17 cellular contexts compared by ENCODE assay signal in the genomic region with DNA sequence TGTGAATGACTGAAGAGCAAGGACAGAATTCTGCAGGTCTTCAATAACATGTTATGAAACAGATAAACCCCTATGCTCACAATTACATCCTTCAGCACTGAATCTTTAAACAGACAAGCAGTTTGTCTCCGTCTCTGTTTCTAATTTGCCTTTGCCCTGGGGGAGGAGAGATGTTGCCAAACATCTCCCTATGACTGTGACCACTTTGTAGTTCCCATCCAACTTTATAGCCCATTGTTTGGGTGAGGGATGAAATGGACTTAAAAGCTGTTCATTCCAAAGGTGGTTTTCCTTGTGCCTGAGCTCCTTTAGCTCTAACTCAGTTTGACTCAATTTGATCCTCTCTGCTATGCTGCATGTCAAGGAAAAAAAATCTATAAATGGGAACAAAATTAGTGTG. TPM values are rescaled to one million over a fixed set of nuclear protein-coding genes. Genes with fewer than 3 reads are reported as not detected.
DNase-seq lines count a peak whose midpoint lies in the region; ATAC-seq, FAIRE-seq and TF ChIP-seq lines count a peak whose summit lies in the region.
"Had no signal": no experiment of that assay in that cellular context is flagged by ENCODE, and none has a peak within 500 bp of the region (broad histone marks: within the 10 kb centered on the region; RNA-seq: fewer than 3 reads in every experiment).

No MANE protein-coding gene starts in this region.

- intact Hi-C loops in K562 (cut with micrococcal nuclease) (no loop called here), Caco-2 (cut with micrococcal nuclease; ENCODE audit: unreplicated experiment) (no loop called here)

- POLR2A ChIA-PET in K562 (lab: Yijun Ruan, JAX), result no interaction called here
- POLR2A ChIA-PET in Caco-2 (lab: Charles Lee), result no interaction called here

- H3K9me3 Mint-ChIP-seq in GM23338, result peaks cover 2% of the 10 kb centered on the region; the same call in 1 of the 3 replicates
- H3K9me3 Mint-ChIP-seq in Caco-2 (ENCODE audit: unreplicated experiment), result no peaks in the 10 kb centered on the region

- H3K4me1 ChIP-seq in GM23338 (ENCODE audit: insufficient read depth), result peaks cover 8% of the 10 kb centered on the region
- H3K4me1 ChIP-seq in K562 (replicated peaks in 1 of 2; ENCODE audit: control insufficient read depth in 2 of 2, insufficient read depth in 2 of 2, low read length in 2 of 2), result no peaks in the 10 kb centered on the region
- 0 out of 2 replicates have a peak, but pooled peaks cover 4% of the 10 kb centered on the region for H3K4me1 ChIP-seq in Caco-2

- in situ Hi-C loops in K562 (cut with MboI), result no loop called here

- TF ChIP-seq POLR2A in K562 (conservative IDR thresholded peaks at IDR 0.05), result no peak

- no peaks in the 10 kb centered on the region for H3F3A ChIP-seq in GM23338 (replicated peaks; ENCODE audit: low read depth)

- H3K27me3 Mint-ChIP-seq in GM23338 (ENCODE audit: insufficient read depth, low read depth, poor library complexity) (peaks cover 2% of the 10 kb centered on the region), Caco-2 (ENCODE audit: insufficient read depth, unreplicated experiment) (no peaks in the 10 kb centered on the region)

- H3K79me2 ChIP-seq in GM23338 (replicated peaks; ENCODE audit: insufficient read depth) (no peaks in the 10 kb centered on the region), K562 (ENCODE audit: control insufficient read depth, insufficient read depth, low read length) (no peaks in the 10 kb centered on the region)

- 55% methylated on average over 1 of the region's 1 CpG for WGBS in K562 (ENCODE audit: insufficient coverage, low coverage, missing lambda C conversion rate)

- TF ChIP-seq EP300 in K562 (IDR thresholded peaks at IDR 0.05; ENCODE audit: low read length), result no peak

- TF ChIP-seq RAD21 in K562 (CRISPR knock-in tag; conservative IDR thresholded peaks at IDR 0.05 in 1 of 2, IDR thresholded peaks at IDR 0.05 in 1 of 2), result no peak

- BruUV-seq in K562 (replicated peaks; lab: Mats Ljungman, UMichigan) (no TSS peak), Caco-2 (replicated peaks; lab: Mats Ljungman, UMichigan) (no TSS peak)

- H3K27me3 ChIP-seq in GM23338 (ENCODE audit: insufficient read depth), result no peaks in the 10 kb centered on the region
- H3K27me3 ChIP-seq in K562 (ENCODE audit: control insufficient read depth in 2 of 2, insufficient read depth in 2 of 2, low read length in 2 of 2), result no peaks in the 10 kb centered on the region
- no peaks in the 10 kb centered on the region for H3K27me3 ChIP-seq in Caco-2 (replicated peaks; ENCODE audit: control insufficient read depth, insufficient read depth, low read length)
- H3K27me3 ChIP-seq: BLaER1 treated with 17β-estradiol and CSF1 and Interleukin-3, amounts not matched to agents 10 nM and 100 nM; Peyer's patch had no signal

- H3K4me2 ChIP-seq in GM23338 (no peak overlapping the region), K562 (ENCODE audit: insufficient read depth, low read length) (no peak overlapping the region)
- H3K4me2 ChIP-seq: BLaER1 treated with 17β-estradiol and CSF1 and Interleukin-3, amounts not matched to agents 10 nM and 100 nM had no signal

- ATAC-seq in GM23338, result no peak
- no peak for ATAC-seq in K562
- ATAC-seq in GM18909 (IDR thresholded peaks at IDR 0.05; ENCODE audit: poor library complexity, unreplicated experiment), result no peak
- ATAC-seq: HepG2 had no signal

- H3K9me3 ChIP-seq in K562 (replicated peaks; ENCODE audit: control insufficient read depth, insufficient read depth, low read depth, low read length) (peaks cover 7% of the 10 kb centered on the region), Caco-2 (no peaks in the 10 kb centered on the region)
- H3K9me3 ChIP-seq: Peyer's patch had no signal

- H3K27ac ChIP-seq in GM23338 (ENCODE audit: low read depth) (no peak overlapping the region), K562 (ENCODE audit: extremely low read depth, low read depth, low read length) (no peak overlapping the region)
- H3K27ac ChIP-seq: BLaER1 treated with 17β-estradiol and CSF1 and Interleukin-3, amounts not matched to agents 10 nM and 100 nM; Peyer's patch had no signal

- H3K9me2 ChIP-seq in GM23338 (ENCODE audit: insufficient read depth), result no peaks in the 10 kb centered on the region

- H3K4me1 Mint-ChIP-seq in GM23338 (peaks cover 6% of the 10 kb centered on the region), Caco-2 (ENCODE audit: low read depth, unreplicated experiment) (peaks cover 6% of the 10 kb centered on the region)

- H3K36me3 Mint-ChIP-seq in GM23338 (ENCODE audit: low read depth) (peaks cover 2% of the 10 kb centered on the region; the same call in 1 of the 3 replicates), Caco-2 (ENCODE audit: insufficient read depth, unreplicated experiment) (no peaks in the 10 kb centered on the region)

- CTCF ChIA-PET in K562 (lab: Yijun Ruan, JAX; ENCODE audit: low intra/inter-chr PET ratio) (interaction anchor here (0.6 kb wide), 1 partner anchor 27 kb away, joined by 3 read pairs; no protein-coding TSS in a partner anchor), Caco-2 (lab: Charles Lee) (no interaction called here)

- no peak overlapping the region for H3K4me3 Mint-ChIP-seq in GM23338
- H3K4me3 Mint-ChIP-seq in Caco-2 (ENCODE audit: unreplicated experiment), result no peak overlapping the region

- H3K9me1 ChIP-seq in K562 (ENCODE audit: control insufficient read depth, insufficient read depth, low read length), result no peaks in the 10 kb centered on the region

- H3K4me3 ChIP-seq in GM23338 (no peak overlapping the region), K562 (no peak overlapping the region), Caco-2 (ENCODE audit: low read depth, low read length) (no peak overlapping the region)
- H3K4me3 ChIP-seq: BLaER1 treated with 17β-estradiol and CSF1 and Interleukin-3, amounts not matched to agents 10 nM and 100 nM; Peyer's patch had no signal

- no peak for FAIRE-seq in K562 (lab: Jason Lieb, UNC)
- no peak for FAIRE-seq in D721Med (lab: Jason Lieb, UNC)
- FAIRE-seq: G401.6, H54, HepG2 had no signal

- H4K20me1 ChIP-seq in GM23338 (replicated peaks; ENCODE audit: insufficient read depth) (no peaks in the 10 kb centered on the region), K562 (replicated peaks; ENCODE audit: control insufficient read depth, insufficient read depth, low read length) (no peaks in the 10 kb centered on the region)
- H4K20me1 ChIP-seq: BLaER1 treated with 17β-estradiol and CSF1 and Interleukin-3, amounts not matched to agents 10 nM and 100 nM had no signal

- DNase-seq in AG20443 (ENCODE audit: low spot score) (peak; percentile 31), GM23338 (ENCODE audit: low spot score) (no peak), K562 (ENCODE audit: extremely low read depth in 1 of 4, low spot score in 3 of 4) (no peak), foreskin melanocyte (peak; percentile 88), Caco-2 (no peak), D721Med (ENCODE audit: insufficient read length, low spot score) (no peak), HT-29 (ENCODE audit: low spot score) (no peak)
- DNase-seq: NCI-H187 treated with DMSO at 0.1 percent for 48 hours, NCI-H2171, Peyer's patch, SHP77, SW 1271 had no signal

- H3K36me3 ChIP-seq in GM23338 (ENCODE audit: insufficient read depth), result no peaks in the 10 kb centered on the region
- H3K36me3 ChIP-seq in K562 (ENCODE audit: control insufficient read depth, insufficient read depth, low read length), result no peaks in the 10 kb centered on the region
- H3K36me3 ChIP-seq in Caco-2 (ENCODE audit: control insufficient read depth, insufficient read depth, low read length), result no peaks in the 10 kb centered on the region
- H3K36me3 ChIP-seq: Peyer's patch had no signal

- TF ChIP-seq CTCF in GM23338 (conservative IDR thresholded peaks at IDR 0.05; ENCODE audit: low read depth in 2 of 2) (no peak), K562 (IDR thresholded peaks at IDR 0.05 in 2 of 3, conservative IDR thresholded peaks at IDR 0.05 in 1 of 3; ENCODE audit: insufficient read depth in 2 of 3, low read depth in 1 of 3, low read length in 3 of 3) (no peak), Caco-2 (IDR thresholded peaks at IDR 0.05; ENCODE audit: insufficient read depth in 1 of 2, low read depth in 1 of 2, low read length in 1 of 2, severe bottlenecking in 1 of 2, unreplicated experiment in 1 of 2) (no peak), D721Med (IDR thresholded peaks at IDR 0.05; ENCODE audit: insufficient read depth, missing control alignments) (no peak)

- H3K9ac ChIP-seq in K562 (ENCODE audit: insufficient read depth in 1 of 2, low read depth in 2 of 2, low read length in 2 of 2), result no peak overlapping the region
- H3K9ac ChIP-seq: BLaER1 treated with 17β-estradiol and CSF1 and Interleukin-3, amounts not matched to agents 10 nM and 100 nM had no signal

- H2AFZ ChIP-seq in GM23338 (peak overlapping the region; percentile 57), K562 (ENCODE audit: low read depth, low read length) (0 out of 2 replicates have a peak overlapping the region, but pooled peaks have one; percentile 3)

- H3K27ac Mint-ChIP-seq in GM23338 (no peak overlapping the region), Caco-2 (ENCODE audit: unreplicated experiment) (no peak overlapping the region)

TF ChIP-seq in GM23338, 12 proteins besides CTCF, POLR2A, EP300 and RAD21 (continues in another document):
- TF ChIP-seq STAT1 (IDR thresholded peaks at IDR 0.05; ENCODE audit: unreplicated experiment), result no peak

TF ChIP-seq in K562, 482 proteins besides CTCF, POLR2A, EP300 and RAD21 (continues in another document):
- no peak for TF ChIP-seq ETV1 (tag; conservative IDR thresholded peaks at IDR 0.05; ENCODE audit: low read depth)

RNA-seq across cellular contexts. Expression of gene ADTRP, which starts 19.5 kb away (rescaled TPM):
- not detected in 2 replicates for total RNA-seq in GM23338 (2014; rRNA removed; shearing (Covaris generic))
- polyA plus RNA-seq in GM23338 (2016; fragmentation: Nextera tagmentation; extraction: Ambion mirVana) (not detected in 2 replicates), K562 (2011; rRNA removed) (8.7 and 10.0 TPM in 2 replicates), K562 (2014; fragmentation: Illumina TruSeq; extraction: Trizol) (21.7 and 24.0 TPM in 2 replicates), K562 (2014; fragmentation: Nextera tagmentation; extraction: Ambion mirVana) (10 to 100 TPM; 13.6 to 18.3 TPM), K562 (2014; rRNA removed) (12.9 and 16.4 TPM in 2 replicates)
- 13.8 and 18.6 TPM in 2 replicates for total RNA-seq in K562 (2011; cell fraction: chromatin; rRNA removed; ENCODE audit: low replicate concordance)
- 13.8 and 20.4 TPM in 2 replicates for total RNA-seq in K562 (2011; cell fraction: nucleolus; rRNA removed)
- total RNA-seq in K562 (2011; cell fraction: nucleoplasm; rRNA removed), result 13.9 and 19.7 TPM in 2 replicates
- total RNA-seq in K562 (2014; rRNA removed) (7.4 and 9.6 TPM in 2 replicates), K562 (2014; rRNA removed; fragmentation: Illumina TruSeq; extraction: Trizol) (13.3 and 13.9 TPM in 2 replicates), K562 (2015; rRNA removed; fragmentation: Illumina TruSeq; extraction: Trizol) (13.5 and 13.8 TPM in 2 replicates), K562 (2021) (11.7 and 12.3 TPM in 2 replicates), Caco-2 (2022) (3.0 and 5.2 TPM in 2 replicates)
- polyA plus RNA-seq in K562 (2011; cell fraction: cytosol; rRNA removed), result 7.1 and 9.6 TPM in 2 replicates
- 16.3 and 17.9 TPM in 2 replicates for polyA plus RNA-seq in K562 (2011; cell fraction: nucleus; rRNA removed)
- 19.8 and 27.5 TPM in 2 replicates for polyA plus RNA-seq in K562 (2012)
- polyA minus RNA-seq in K562 (2011; rRNA and poly(A)+ RNA removed), result 7.4 and 9.3 TPM in 2 replicates
- 3.6 and 6.5 TPM in 2 replicates for polyA minus RNA-seq in K562 (2011; cell fraction: cytosol; rRNA and poly(A)+ RNA removed)
- polyA minus RNA-seq in K562 (2011; cell fraction: nucleus; rRNA and poly(A)+ RNA removed), result 6.1 and 7.9 TPM in 2 replicates
- 0.13 and 0.83 TPM in 2 replicates for total RNA-seq in HT-29 (2014; rRNA removed; shearing (Covaris generic))
- total RNA-seq: HepG2 had no signal
- polyA plus RNA-seq: HepG2 had no signal

Comparison
In these comparisons a context has a peak if more than half of its experiments do, and no peak if none do; other contexts are left out.
1. DNase-seq: peak in AG20443 (single experiment) and foreskin melanocyte (single experiment); none in GM23338 (single experiment), K562 (0 of 4), Caco-2 (0 of 2), D721Med (single experiment) and HT-29 (single experiment).